In genomic region chr5:149002761-149003689, GRCh38 we compare ENCODE assay signal across 12 cellular contexts.
DNase-seq lines count a peak whose midpoint lies in the region; ATAC-seq and TF ChIP-seq lines count a peak whose summit lies in the region.
"Had no signal": no experiment of that assay in that cellular context is flagged by ENCODE, and none has a peak within 500 bp of the region (broad histone marks: within the 10 kb centered on the region; RNA-seq: fewer than 3 reads in every experiment).

No MANE protein-coding gene starts in this region.

- peaks cover 47% of the 10 kb centered on the region for H3K4me1 ChIP-seq in adipocyte (ENCODE audit: control insufficient read depth, insufficient read depth, low read length)

- peaks cover 5% of the 10 kb centered on the region for H3K27me3 ChIP-seq in adipocyte (replicated peaks; ENCODE audit: control insufficient read depth, insufficient read depth, low read length)

- no peak for ATAC-seq in GM19397 (IDR thresholded peaks at IDR 0.05; ENCODE audit: unreplicated experiment)

- no peaks in the 10 kb centered on the region for H3K9me3 ChIP-seq in adipocyte (ENCODE audit: control insufficient read depth, low read length)

- H3K4me3 ChIP-seq in AG10803 (ENCODE audit: low read length) (no peak overlapping the region), adipocyte (ENCODE audit: low read length) (peak overlapping the region; percentile 33)

- no peaks in the 10 kb centered on the region for H3K36me3 ChIP-seq in adipocyte (ENCODE audit: control insufficient read depth, insufficient read depth, low read length, severe bottlenecking)

- peak; percentile 49 for TF ChIP-seq CTCF in AG10803 (conservative IDR thresholded peaks at IDR 0.05; ENCODE audit: low read length)

- DNase-seq in AG10803 (ENCODE audit: low read depth) (peak; percentile 69), HS-5 (ENCODE audit: low read depth) (peak; percentile 73), adipocyte (ENCODE audit: low read depth) (peak; percentile 47), iris pigment epithelial cell (ENCODE audit: low read depth) (peak; percentile 69), NCI-H2196 treated with DMSO at 0.1 percent for 48 hours (lab: John Stamatoyannopoulos, UW; ENCODE audit: unreplicated experiment) (no peak), HuH-7 (ENCODE audit: low spot score) (no peak)
- no peak for DNase-seq in activated naive CD4-positive, alpha-beta T cell treated with Interleukin-2 at 50 U/mL for 16 hours
- DNase-seq: activated CD4-positive, alpha-beta T cell treated with anti-CD3 and anti-CD28 coated beads, Interleukin-2, amount 50 U/mL, for 1 hour; DND-41; midbrain; NCI-H2029 treated with DMSO at 0.1 percent for 48 hours had no signal

- H3K9ac ChIP-seq in adipocyte (ENCODE audit: low read length), result no peak overlapping the region

Comparison
In these comparisons a context has a peak if more than half of its experiments do, and no peak if none do; other contexts are left out.
1. DNase-seq: peak in AG10803 (single experiment), HS-5 (single experiment), adipocyte (single experiment) and iris pigment epithelial cell (single experiment); none in NCI-H2196 treated with DMSO at 0.1 percent for 48 hours (single experiment), HuH-7 (single experiment) and activated naive CD4-positive, alpha-beta T cell treated with Interleukin-2 at 50 U/mL for 16 hours (single experiment).